Comparison of ENCODE assay signal across 13 cellular contexts in genomic region chr13:97250560-97250959, GRCh38. TPM values are rescaled to one million over a fixed set of nuclear protein-coding genes. Genes with fewer than 3 reads are reported as not detected.
DNase-seq lines count a peak whose midpoint lies in the region; ATAC-seq and TF ChIP-seq lines count a peak whose summit lies in the region.
"Had no signal": no experiment of that assay in that cellular context is flagged by ENCODE, and none has a peak within 500 bp of the region (broad histone marks: within the 10 kb centered on the region; RNA-seq: fewer than 3 reads in every experiment).

No MANE protein-coding gene starts in this region.

- peak overlapping the region; percentile 9 for H3K27ac ChIP-seq in RWPE2 (ENCODE audit: poor library complexity, severe bottlenecking)
- H3K27ac ChIP-seq in left lung = peak overlapping the region; percentile 45 to 76
- peak overlapping the region; percentile 69 for H3K27ac ChIP-seq in substantia nigra (ENCODE audit: low read depth, low read length, poor library complexity, severe bottlenecking)
- H3K27ac ChIP-seq: VCaP had no signal

- peaks cover 16% of the 10 kb centered on the region for H3K4me1 Mint-ChIP-seq in central memory CD8-positive, alpha-beta T cell
- H3K4me1 Mint-ChIP-seq: CD14-positive monocyte had no signal

- H3K36me3 Mint-ChIP-seq in central memory CD8-positive, alpha-beta T cell (ENCODE audit: insufficient read depth) = peaks cover 3% of the 10 kb centered on the region

- no peaks in the 10 kb centered on the region for H3K9me3 ChIP-seq in RWPE2 (ENCODE audit: severe bottlenecking)
- H3K9me3 ChIP-seq in left lung = no peaks in the 10 kb centered on the region

- H3K9me3 Mint-ChIP-seq in central memory CD8-positive, alpha-beta T cell = no peaks in the 10 kb centered on the region

- ATAC-seq in RWPE2 (ENCODE audit: low read depth) (no peak; the same call in 2 of the 3 replicates), left lung (peak; percentile 11), HG03135 (IDR thresholded peaks at IDR 0.05; ENCODE audit: unreplicated experiment) (no peak)
- no peak for ATAC-seq in central memory CD8-positive, alpha-beta T cell (replicated peaks; ENCODE audit: extremely low read depth, poor library complexity, severe bottlenecking)

- H3K4me1 ChIP-seq in RWPE2 (ENCODE audit: insufficient read depth, poor library complexity, severe bottlenecking) (peaks cover 45% of the 10 kb centered on the region), left lung (peaks cover 34 to 50% of the 10 kb centered on the region in 2 donors)

- intact Hi-C loops in left lung (cut with DNase I) = no loop called here

- H3K27ac Mint-ChIP-seq in central memory CD8-positive, alpha-beta T cell (ENCODE audit: low read depth) = peak overlapping the region; percentile 20
- H3K27ac Mint-ChIP-seq: CD14-positive monocyte had no signal

- no peaks in the 10 kb centered on the region for H3K27me3 Mint-ChIP-seq in central memory CD8-positive, alpha-beta T cell

- H3K27me3 ChIP-seq in RWPE2 (ENCODE audit: insufficient read depth, poor library complexity, severe bottlenecking) (no peaks in the 10 kb centered on the region), left lung (no peaks in the 10 kb centered on the region)

- H3K36me3 ChIP-seq in RWPE2 (ENCODE audit: low read depth) (peaks cover 5% of the 10 kb centered on the region; the same call in 1 of the 2 replicates), left lung (no peaks in the 10 kb centered on the region)

- H3K4me3 ChIP-seq in RWPE2 (ENCODE audit: severe bottlenecking) = no peak overlapping the region
- H3K4me3 ChIP-seq in left lung = no peak overlapping the region

- TF ChIP-seq CTCF in RWPE2 (IDR thresholded peaks at IDR 0.05; ENCODE audit: poor library complexity, severe bottlenecking) = no peak
- no peak for TF ChIP-seq CTCF in left lung (IDR thresholded peaks at IDR 0.05)

- no peak overlapping the region for H3K4me3 Mint-ChIP-seq in central memory CD8-positive, alpha-beta T cell
- H3K4me3 Mint-ChIP-seq: CD14-positive monocyte, nephron progenitor cell had no signal

- no peak for DNase-seq in RWPE2 (ENCODE audit: low spot score)
- no peak for DNase-seq in central memory CD8-positive, alpha-beta T cell (ENCODE audit: low spot score in 2 of 2)
- DNase-seq in left lung = no peak
- DNase-seq in substantia nigra (lab: John Stamatoyannopoulos, UW) = no peak
- no peak for DNase-seq in activated gamma-delta T cell treated with Interleukin-2 at 50 U/mL for 16 hours
- DNase-seq in activated T-cell treated with anti-CD3 and anti-CD28 coated beads, Interleukin-2, amount 50 U/mL, for 48 hours = no peak
- no peak for DNase-seq in NCI-H2196 treated with DMSO at 0.1 percent for 48 hours (lab: John Stamatoyannopoulos, UW; ENCODE audit: unreplicated experiment)
- DNase-seq: activated CD8-positive, alpha-beta memory T cell treated with anti-CD3 and anti-CD28 coated beads, Interleukin-2, amount 50 U/mL, for 48 hours; NCI-H446; nephron progenitor cell had no signal

RNA-seq across cellular contexts. Expression of gene MBNL2, which starts 28.4 kb away (rescaled TPM):
- total RNA-seq in left lung = 10 to 100 TPM; 75.9 to 86.3 TPM

Comparison
In these comparisons a context has a peak if more than half of its experiments do, and no peak if none do; other contexts are left out.
1. H3K27ac ChIP-seq: peak in every context shown above with its lines; median percentile 69 in substantia nigra; 60 in left lung; 9 in RWPE2.